In the genomic region with DNA sequence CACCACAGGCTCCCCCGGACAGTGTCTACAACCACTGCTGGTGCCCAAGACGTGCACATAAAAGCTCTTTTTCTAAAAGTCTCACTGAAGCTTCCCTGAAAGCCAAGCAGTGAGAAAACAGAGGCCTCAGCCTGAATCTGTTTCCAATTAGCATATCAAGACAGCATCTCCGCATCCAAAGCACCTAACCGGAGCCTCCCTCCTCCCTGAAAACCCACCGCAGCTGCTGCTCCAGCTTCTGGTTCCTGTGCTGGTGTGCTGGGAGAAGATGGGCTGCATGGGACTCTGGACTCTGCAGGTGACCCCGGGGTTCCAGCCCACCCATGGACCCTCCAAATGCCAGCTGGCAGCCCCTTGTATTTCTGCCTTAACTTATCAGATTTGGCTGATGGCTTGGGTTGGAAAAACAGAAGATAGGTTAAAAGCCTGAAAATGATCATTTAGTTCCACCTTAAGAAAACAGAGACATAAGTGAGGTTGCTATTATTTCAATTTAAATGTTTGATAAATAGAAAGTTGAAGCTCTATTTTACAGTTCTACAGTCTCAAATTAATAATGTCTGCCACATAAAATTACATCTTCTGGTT, we compare ENCODE assay signal across 21 cellular contexts.
"Had no signal": no experiment of that assay in that cellular context is flagged by ENCODE, and none has a peak within 500 bp of the region (broad histone marks: within the 10 kb centered on the region; RNA-seq: fewer than 3 reads in every experiment).

No MANE protein-coding gene starts in this region.

- DNase-seq: Kasumi-1, MM.1S, NCI-H1092 treated with DMSO at 0.1 percent for 48 hours, NCI-H1436, NCI-H187, NCI-H2029, NCI-H2081 treated with DMSO at 0.1 percent for 48 hours, NCI-H2171, NCI-H226, NCI-H446, NCI-H510A, NCI-H524 treated with DMSO at 0.1 percent for 48 hours, NCI-H69, NCI-H774, SHP77, SW 1271 had no signal

- ATAC-seq: K562 had no signal

- H3K4me3 ChIP-seq: K562 had no signal

- H3K4me2 ChIP-seq: KMS-11 had no signal

- H3K27ac ChIP-seq: HL-60, KMS-11, RWPE1 had no signal

- FAIRE-seq: K562, RCC 7860 had no signal
